17 cellular contexts compared by ENCODE assay signal in the genomic region with DNA sequence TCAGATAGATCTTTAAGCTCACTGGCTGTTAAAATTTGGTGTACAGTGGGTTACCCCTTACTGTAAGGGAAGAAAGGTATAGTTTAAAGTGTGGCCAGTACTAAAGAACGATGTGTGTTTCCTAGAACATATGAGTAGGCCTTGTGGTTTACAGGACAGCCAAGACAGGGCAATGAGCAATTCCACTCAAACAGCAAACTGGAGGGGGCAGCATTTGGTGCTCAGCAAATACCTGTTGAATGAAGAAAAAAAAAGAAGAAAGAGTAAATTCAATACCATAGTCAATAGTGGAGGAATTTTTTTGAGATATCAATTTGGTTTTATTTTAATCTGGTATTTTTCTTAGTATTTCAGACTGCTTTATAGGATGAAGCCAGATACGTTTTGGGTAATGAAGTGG.
"Had no signal": no experiment of that assay in that cellular context is flagged by ENCODE, and none has a peak within 500 bp of the region (broad histone marks: within the 10 kb centered on the region; RNA-seq: fewer than 3 reads in every experiment).

No MANE protein-coding gene starts in this region.

- H3K27ac ChIP-seq: cardiac muscle cell, dorsolateral prefrontal cortex, hepatocyte, transverse colon had no signal

- DNase-seq: activated CD4-positive, alpha-beta T cell treated with anti-CD3 and anti-CD28 coated beads for 4 hours; activated naive CD4-positive, alpha-beta T cell; aorta; dorsolateral prefrontal cortex; kidney; left ventricle myocardium superior; mesenchymal stem cell; natural killer cell; posterior cingulate gyrus; stimulated activated CD4-positive, alpha-beta T cell treated with anti-CD3 and anti-CD28 coated beads, Interleukin-2, amount 100 ng/mL, for 48 hours; stimulated activated naive CD4-positive, alpha-beta T cell treated with Interleukin-2 at 50 U/mL for 16 hours; T-helper 17 cell; transverse colon had no signal

- H3K4me3 Mint-ChIP-seq: activated T-helper 1 cell treated with anti-CD3 and anti-CD28 coated beads, Interleukin-12 subunit alpha, Interleukin-12 subunit beta, Interleukin-2, Interleukin-4 antibody, amounts not matched to agents 30 ng/mL and 10 ng/mL and 1 ng/mL, durations not matched to agents 14 hours and 24 hours and 36 hours; natural killer cell; T-helper 17 cell; WTC11 had no signal

- H3K4me3 ChIP-seq: cardiac muscle cell, dorsolateral prefrontal cortex, hepatocyte, transverse colon had no signal

- H3K9me3 Mint-ChIP-seq: activated T-helper 1 cell treated with anti-CD3 and anti-CD28 coated beads, Interleukin-12 subunit alpha, Interleukin-12 subunit beta, Interleukin-2, Interleukin-4 antibody, amounts not matched to agents 30 ng/mL and 10 ng/mL and 1 ng/mL, durations not matched to agents 14 hours and 24 hours and 36 hours; natural killer cell had no signal

- H3K36me3 ChIP-seq: cardiac muscle cell, transverse colon had no signal

- H3K36me3 Mint-ChIP-seq: natural killer cell, WTC11 had no signal

- H3K27ac Mint-ChIP-seq: activated T-helper 1 cell treated with anti-CD3 and anti-CD28 coated beads, Interleukin-12 subunit alpha, Interleukin-12 subunit beta, Interleukin-2, Interleukin-4 antibody, amounts not matched to agents 30 ng/mL and 10 ng/mL and 1 ng/mL, durations not matched to agents 14 hours and 24 hours and 36 hours; natural killer cell; T-helper 17 cell; WTC11 had no signal

- ATAC-seq: left ventricle myocardium superior, natural killer cell, T-helper 17 cell, WTC11 had no signal

- H3K9me3 ChIP-seq: transverse colon had no signal
